Comparison of ENCODE assay signal across 9 cellular contexts in the genomic region with DNA sequence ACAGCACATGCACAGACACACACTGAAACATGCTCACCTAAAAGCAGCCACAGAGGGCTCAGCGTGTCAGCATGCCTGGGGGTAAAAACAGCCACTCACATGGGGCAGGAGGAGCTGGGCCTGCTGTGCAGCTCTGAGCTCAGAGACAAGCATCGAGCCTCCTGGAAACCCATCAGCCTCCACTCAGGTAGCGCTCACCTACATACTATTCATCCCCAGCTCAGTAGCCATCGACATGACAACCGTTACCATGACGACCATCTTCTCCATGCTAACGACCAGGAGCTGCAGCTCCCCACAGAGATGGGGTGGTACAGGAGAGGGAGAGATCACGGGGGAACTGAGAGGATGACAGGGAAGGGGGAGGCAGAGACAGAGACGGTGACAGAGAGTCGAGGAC. TPM values are rescaled to one million over a fixed set of nuclear protein-coding genes. Genes with fewer than 3 reads are reported as not detected.
DNase-seq lines count a peak whose midpoint lies in the region; ATAC-seq and TF ChIP-seq lines count a peak whose summit lies in the region.
"Had no signal": no experiment of that assay in that cellular context is flagged by ENCODE, and none has a peak within 500 bp of the region (broad histone marks: within the 10 kb centered on the region; RNA-seq: fewer than 3 reads in every experiment).

No MANE protein-coding gene starts in this region.

- DNase-seq in G401 (ENCODE audit: low spot score) (peak; percentile 69), NCI-H2171 treated with DMSO at 0.1 percent for 48 hours (lab: John Stamatoyannopoulos, UW) (peak; percentile 60), breast epithelium (ENCODE audit: low spot score in 2 of 2) (no peak), substantia nigra (lab: John Stamatoyannopoulos, UW) (no peak)
- no peak for DNase-seq in activated naive CD4-positive, alpha-beta T cell treated with anti-CD3 and anti-CD28 coated beads, Interleukin-2, amount 50 U/mL, for 16 hours
- DNase-seq: naive B cell had no signal

- H3K4me1 Mint-ChIP-seq in nephron: peaks cover 66% of the 10 kb centered on the region

- no peaks in the 10 kb centered on the region for H3K9me3 ChIP-seq in breast epithelium

- peaks cover 7 to 8% of the 10 kb centered on the region in 2 donors for H3K4me1 ChIP-seq in breast epithelium

- no peaks in the 10 kb centered on the region for H3K36me3 ChIP-seq in breast epithelium

- no peak overlapping the region for H3K4me3 ChIP-seq in breast epithelium

- no peaks in the 10 kb centered on the region for H3K9me3 Mint-ChIP-seq in nephron

- H3K27ac ChIP-seq in breast epithelium (peak overlapping the region; percentile 56 to 83), substantia nigra (ENCODE audit: low read depth, low read length, poor library complexity, severe bottlenecking) (no peak overlapping the region)

- ATAC-seq in GM19035 (IDR thresholded peaks at IDR 0.05; ENCODE audit: unreplicated experiment): no peak
- ATAC-seq in HG03342 (IDR thresholded peaks at IDR 0.05; ENCODE audit: unreplicated experiment): no peak

- no peaks in the 10 kb centered on the region for H3K36me3 Mint-ChIP-seq in nephron (ENCODE audit: low read depth)

- peak overlapping the region in 2 of 3 experiments; percentile 62 to 77 for H3K27ac Mint-ChIP-seq in nephron

- TF ChIP-seq POLR2A in breast epithelium (IDR thresholded peaks at IDR 0.05): no peak

- peaks cover 16% of the 10 kb centered on the region for H3K27me3 Mint-ChIP-seq in nephron (ENCODE audit: low read depth)

- H3K27me3 ChIP-seq in breast epithelium: no peaks in the 10 kb centered on the region

- peak overlapping the region in 1 of 3 experiments; percentile 6 for H3K4me3 Mint-ChIP-seq in nephron
- H3K4me3 Mint-ChIP-seq: naive B cell had no signal

- intact Hi-C loops in breast epithelium (cut with DNase I; ENCODE audit: low total_unique reads): no loop called here

- no peak for TF ChIP-seq CTCF in breast epithelium (IDR thresholded peaks at IDR 0.05)
- no peak for TF ChIP-seq CTCF in nephron (IDR thresholded peaks at IDR 0.05; ENCODE audit: unreplicated experiment in 3 of 3)

- in situ Hi-C loops in G401 (cut with HindIII; ENCODE audit: low sequenced_read_pairs): no loop called here

RNA-seq across cellular contexts. Expression of a gene that starts 28.6 kb away (rescaled TPM):
- 23.0 and 26.6 TPM in 2 replicates for total RNA-seq in G401 (2014; rRNA removed; shearing (Covaris generic))
- total RNA-seq in breast epithelium: 10 to 100 TPM; 16.5 to 37.8 (median 26.2) TPM

Comparison
In these comparisons a context has a peak if more than half of its experiments do, and no peak if none do; other contexts are left out.
1. DNase-seq: peak in G401 (single experiment) and NCI-H2171 treated with DMSO at 0.1 percent for 48 hours (single experiment); none in breast epithelium (0 of 2), activated naive CD4-positive, alpha-beta T cell treated with anti-CD3 and anti-CD28 coated beads, Interleukin-2, amount 50 U/mL, for 16 hours (single experiment) and substantia nigra (0 of 49).